22 cellular contexts compared by ENCODE assay signal in the genomic region with DNA sequence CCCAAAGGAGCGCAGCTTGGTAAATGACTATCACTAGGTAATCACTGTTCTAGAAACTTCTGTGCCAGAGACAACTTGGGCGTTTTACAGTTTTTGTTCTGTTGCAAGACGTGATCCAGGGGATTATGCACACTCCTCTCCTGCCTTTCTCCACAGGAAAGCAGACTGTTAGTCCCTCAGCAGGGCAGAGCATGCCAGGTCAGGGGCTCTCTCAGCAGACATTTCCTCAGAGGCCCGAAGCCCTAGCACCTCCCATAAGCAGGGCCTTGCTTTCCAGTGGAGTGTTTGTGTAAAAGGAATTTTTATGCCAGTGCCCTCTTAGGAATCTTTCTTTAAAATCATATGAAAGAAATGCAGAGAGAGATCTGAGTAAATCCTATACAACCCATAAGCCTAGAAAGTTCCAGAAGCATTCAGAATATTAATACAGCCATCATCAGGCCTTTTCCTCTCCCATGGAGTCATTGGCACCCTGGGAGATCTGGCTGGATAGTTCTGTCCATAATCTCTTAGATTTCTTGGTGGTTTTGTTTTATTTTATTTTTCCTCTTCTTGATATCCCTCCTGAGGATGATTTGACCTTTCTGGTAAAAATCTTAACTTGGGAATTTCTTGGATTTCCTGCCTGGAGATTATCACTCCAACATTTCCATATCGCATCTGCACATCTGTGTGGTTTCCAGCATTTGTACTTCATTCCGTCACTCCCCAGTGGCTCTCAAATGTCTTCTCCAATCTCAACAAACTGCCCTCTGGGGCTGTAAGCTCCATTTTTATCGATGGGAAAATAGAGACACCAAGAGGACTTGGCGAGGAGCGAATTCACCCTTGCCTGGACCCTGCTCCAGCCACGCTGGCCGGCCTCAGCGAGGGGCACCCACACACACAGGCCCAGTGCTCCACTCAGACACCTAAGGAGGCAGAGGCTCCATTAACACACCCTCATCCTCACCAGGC.
A peak's percentile ranks its signal among the peaks of the same experiment; 100 is the strongest.
DNase-seq lines count a peak whose midpoint lies in the region; ATAC-seq and TF ChIP-seq lines count a peak whose summit lies in the region.
"Had no signal": no experiment of that assay in that cellular context is flagged by ENCODE, and none has a peak within 500 bp of the region (broad histone marks: within the 10 kb centered on the region; RNA-seq: fewer than 3 reads in every experiment).

No MANE protein-coding gene starts in this region.

- WGBS in psoas muscle, 3 donors: 62 to 66% (median 64%) methylated on average over 12 of the region's 12 CpGs
- 58% methylated on average over 12 of the region's 12 CpGs for WGBS in urinary bladder

- H3K4me3 Mint-ChIP-seq in brain: no peak overlapping the region
- no peak overlapping the region for H3K4me3 Mint-ChIP-seq in CD4-positive, alpha-beta memory T cell
- H3K4me3 Mint-ChIP-seq: central memory CD8-positive, alpha-beta T cell; GM23338; type B pancreatic cell had no signal

- peaks cover 39% of the 10 kb centered on the region for H3K4me1 ChIP-seq in left ventricle myocardium inferior
- peaks cover 5% of the 10 kb centered on the region for H3K4me1 ChIP-seq in psoas muscle
- no peaks in the 10 kb centered on the region for H3K4me1 ChIP-seq in urinary bladder (ENCODE audit: insufficient read depth)
- H3K4me1 ChIP-seq in CD4-positive, alpha-beta memory T cell (ENCODE audit: insufficient read depth, low read length): no peaks in the 10 kb centered on the region

- peaks cover 17 to 32% (median 25%) of the 10 kb centered on the region in 5 experiments for H3K9me3 Mint-ChIP-seq in brain
- peaks cover 0 to 4% (median 0%) of the 10 kb centered on the region in 8 donors for H3K9me3 Mint-ChIP-seq in CD4-positive, alpha-beta memory T cell
- H3K9me3 Mint-ChIP-seq: central memory CD8-positive, alpha-beta T cell; type B pancreatic cell had no signal

- no peak for ATAC-seq in psoas muscle
- no peak for ATAC-seq in GM21723 (IDR thresholded peaks at IDR 0.05; ENCODE audit: unreplicated experiment)
- ATAC-seq: GM23338 had no signal

- TF ChIP-seq CTCF in brain (conservative IDR thresholded peaks at IDR 0.05) (no peak), left ventricle myocardium inferior (IDR thresholded peaks at IDR 0.05; ENCODE audit: borderline replicate concordance) (no peak), psoas muscle (IDR thresholded peaks at IDR 0.05) (no peak)

- CTCF ChIA-PET in CD4-positive, alpha-beta memory T cell (lab: Charles Lee; ENCODE audit: partially characterized antibody): no interaction called here

- intact Hi-C loops in left ventricle myocardium inferior (cut with micrococcal nuclease) (no loop called here), psoas muscle (cut with DNase I) (no loop called here)
- intact Hi-C loops in CD4-positive, alpha-beta memory T cell (cut with micrococcal nuclease): no loop called here

- no peak for DNase-seq in left ventricle myocardium inferior
- DNase-seq in psoas muscle: no peak
- DNase-seq in CD4-positive, alpha-beta memory T cell: no peak
- DNase-seq in DMS153 treated with DMSO at 0.1 percent for 48 hours (lab: John Stamatoyannopoulos, UW; ENCODE audit: unreplicated experiment): no peak
- DNase-seq in NCI-H2227 treated with DMSO at 0.1 percent for 48 hours (lab: John Stamatoyannopoulos, UW): no peak
- DNase-seq: activated CD8-positive, alpha-beta memory T cell treated with anti-CD3 and anti-CD28 coated beads, Interleukin-2, amount 50 U/mL, for 48 hours; activated effector memory CD4-positive, alpha-beta T cell treated with anti-CD3 and anti-CD28 coated beads, Interleukin-2, amount 50 U/mL, for 16 hours; amniotic stem cell; Caco-2; islet precursor cell; Kasumi-1; midbrain; NCI-H1092; NCI-H2081; stimulated activated CD4-positive, alpha-beta T cell treated with anti-CD3 and anti-CD28 coated beads, Interleukin-15, amount 100 ng/mL, for 24 hours; T-helper 1 cell had no signal

- peaks cover 3% of the 10 kb centered on the region for H3K27me3 Mint-ChIP-seq in brain
- H3K27me3 Mint-ChIP-seq in CD4-positive, alpha-beta memory T cell: peaks cover 0 to 1% of the 10 kb centered on the region in 2 donors

- H3K9me3 ChIP-seq in left ventricle myocardium inferior (replicated peaks): peaks cover 10% of the 10 kb centered on the region
- H3K9me3 ChIP-seq in psoas muscle: no peaks in the 10 kb centered on the region
- no peaks in the 10 kb centered on the region for H3K9me3 ChIP-seq in CD4-positive, alpha-beta memory T cell (ENCODE audit: control insufficient read depth in 1 of 2, low read length in 2 of 2)

- H3K27ac Mint-ChIP-seq in brain: peak overlapping the region in 3 of 5 experiments; percentile 19 to 59 (median 41)
- H3K27ac Mint-ChIP-seq in CD4-positive, alpha-beta memory T cell: no peak overlapping the region
- H3K27ac Mint-ChIP-seq: GM23338, type B pancreatic cell had no signal

- POLR2A ChIA-PET in CD4-positive, alpha-beta memory T cell (lab: Charles Lee; ENCODE audit: partially characterized antibody): no interaction called here

- H3K36me3 Mint-ChIP-seq in brain: no peaks in the 10 kb centered on the region
- H3K36me3 Mint-ChIP-seq in CD4-positive, alpha-beta memory T cell: no peaks in the 10 kb centered on the region
- H3K36me3 Mint-ChIP-seq: type B pancreatic cell had no signal

- no peak overlapping the region for H3K4me3 ChIP-seq in left ventricle myocardium inferior
- H3K4me3 ChIP-seq in psoas muscle: no peak overlapping the region
- H3K4me3 ChIP-seq in urinary bladder (ENCODE audit: low read depth, low read length): no peak overlapping the region
- H3K4me3 ChIP-seq in CD4-positive, alpha-beta memory T cell (ENCODE audit: low read length in 2 of 2): no peak overlapping the region
- H3K4me3 ChIP-seq: GM23338 had no signal

- H3K4me1 Mint-ChIP-seq in brain: peaks cover 19% of the 10 kb centered on the region
- H3K4me1 Mint-ChIP-seq in CD4-positive, alpha-beta memory T cell: no peaks in the 10 kb centered on the region
- H3K4me1 Mint-ChIP-seq: central memory CD8-positive, alpha-beta T cell had no signal

- no peaks in the 10 kb centered on the region for H3K27me3 ChIP-seq in left ventricle myocardium inferior (ENCODE audit: low read depth)
- H3K27me3 ChIP-seq in psoas muscle (ENCODE audit: insufficient read depth in 3 of 3, low read length in 2 of 3): no peaks in the 10 kb centered on the region
- no peaks in the 10 kb centered on the region for H3K27me3 ChIP-seq in CD4-positive, alpha-beta memory T cell (ENCODE audit: insufficient read depth, low read length)

- H3K27ac ChIP-seq in left ventricle myocardium inferior (replicated peaks): peak overlapping the region; percentile 65
- H3K27ac ChIP-seq in psoas muscle: peak overlapping the region; percentile 23
- H3K27ac ChIP-seq in urinary bladder (ENCODE audit: low read depth): peak overlapping the region; percentile 41
- H3K27ac ChIP-seq in CD4-positive, alpha-beta memory T cell (ENCODE audit: low read depth, low read length): no peak overlapping the region

- H3K36me3 ChIP-seq in left ventricle myocardium inferior (no peaks in the 10 kb centered on the region), psoas muscle (ENCODE audit: insufficient read depth in 1 of 2, low read depth in 1 of 2) (no peaks in the 10 kb centered on the region), urinary bladder (ENCODE audit: insufficient read depth) (no peaks in the 10 kb centered on the region)
- H3K36me3 ChIP-seq in CD4-positive, alpha-beta memory T cell (ENCODE audit: insufficient read depth, low read length): no peaks in the 10 kb centered on the region

Comparison
In these comparisons a context has a peak if more than half of its experiments do, and no peak if none do; other contexts are left out.
1. H3K27ac Mint-ChIP-seq: peak in brain (3 of 5); none in CD4-positive, alpha-beta memory T cell (0 of 7).